8 cellular contexts compared by ENCODE assay signal in genomic region chr15:50907866-50908208, GRCh38. TPM values are rescaled to one million over a fixed set of nuclear protein-coding genes. Genes with fewer than 3 reads are reported as not detected.
DNase-seq lines count a peak whose midpoint lies in the region; ATAC-seq and TF ChIP-seq lines count a peak whose summit lies in the region.

No MANE protein-coding gene starts in this region.

- peak; percentile 63 for DNase-seq in NCI-H748 (lab: John Stamatoyannopoulos, UW; ENCODE audit: unreplicated experiment)
- no peak for DNase-seq in NCI-H748 treated with DMSO at 0.1 percent for 48 hours (lab: John Stamatoyannopoulos, UW)
- peak; percentile 58 for DNase-seq in OCI-LY7 (ENCODE audit: low spot score)
- peak; percentile 47 for DNase-seq in activated naive CD4-positive, alpha-beta T cell treated with anti-CD3 and anti-CD28 coated beads, Interleukin-2, amount 50 U/mL, for 16 hours
- peak; percentile 42 for DNase-seq in globus pallidus (ENCODE audit: low spot score)
- peak; percentile 33 for DNase-seq in progenitor cell of endocrine pancreas (ENCODE audit: low spot score, unreplicated experiment)

- peaks cover 5% of the 10 kb centered on the region for H3K4me1 Mint-ChIP-seq in progenitor cell of endocrine pancreas (ENCODE audit: low read depth)

- H3K4me1 ChIP-seq in OCI-LY7 (ENCODE audit: insufficient read depth, low read length, poor library complexity, severe bottlenecking): peaks cover 15% of the 10 kb centered on the region

- TF ChIP-seq CTCF in OCI-LY7 (conservative IDR thresholded peaks at IDR 0.05; ENCODE audit: low read length) (no peak), progenitor cell of endocrine pancreas (IDR thresholded peaks at IDR 0.05; ENCODE audit: unreplicated experiment) (no peak)

- peak overlapping the region; percentile 82 for H3K4me3 Mint-ChIP-seq in progenitor cell of endocrine pancreas (ENCODE audit: low read depth)

- H3K4me2 ChIP-seq in OCI-LY7 (ENCODE audit: low read length): peak overlapping the region; percentile 85

- H3K79me2 ChIP-seq in OCI-LY7 (ENCODE audit: insufficient read depth, low read depth, low read length): peaks cover 22% of the 10 kb centered on the region

- H3K27ac Mint-ChIP-seq in progenitor cell of endocrine pancreas: peak overlapping the region; percentile 97

- H2AFZ ChIP-seq in OCI-LY7 (ENCODE audit: low read length): peak overlapping the region; percentile 83

- no TSS peak for BruUV-seq in OCI-LY7 (replicated peaks; lab: Mats Ljungman, UMichigan)

- CTCF ChIA-PET in OCI-LY7 (lab: Charles Lee; ENCODE audit: unreplicated experiment): interaction anchor here (0.5 kb wide), 1 partner anchor 26 kb away, joined by 3 read pairs; no protein-coding TSS in a partner anchor

- no peaks in the 10 kb centered on the region for H3K36me3 Mint-ChIP-seq in progenitor cell of endocrine pancreas (ENCODE audit: insufficient read depth)

- no peaks in the 10 kb centered on the region for H3K9me2 ChIP-seq in OCI-LY7 (ENCODE audit: insufficient read depth, low read length)

- H3K9me3 ChIP-seq in OCI-LY7 (ENCODE audit: low read length): no peaks in the 10 kb centered on the region

- H3K36me3 ChIP-seq in OCI-LY7 (ENCODE audit: insufficient read depth, low read length): peaks cover 18% of the 10 kb centered on the region

- H3K27me3 Mint-ChIP-seq in progenitor cell of endocrine pancreas: no peaks in the 10 kb centered on the region

- peak overlapping the region; percentile 51 for H3K27ac ChIP-seq in OCI-LY7 (ENCODE audit: low read depth, low read length, poor library complexity, severe bottlenecking)

- no peaks in the 10 kb centered on the region for H3K9me3 Mint-ChIP-seq in progenitor cell of endocrine pancreas (ENCODE audit: low read depth)

- no peaks in the 10 kb centered on the region for H4K20me1 ChIP-seq in OCI-LY7 (ENCODE audit: insufficient read depth, low read length)

- ATAC-seq in HG03025 (IDR thresholded peaks at IDR 0.05; ENCODE audit: low FRiP score, unreplicated experiment) (peak; percentile 28), HG02623 (IDR thresholded peaks at IDR 0.05; ENCODE audit: unreplicated experiment) (no peak)

- POLR2A ChIA-PET in OCI-LY7 (lab: Charles Lee): interaction anchor here (0.5 kb wide), 1 partner anchor 273 kb away, joined by 3 read pairs; no protein-coding TSS in a partner anchor

- intact Hi-C loops in OCI-LY7 (cut with micrococcal nuclease; ENCODE audit: unreplicated experiment): loop anchor here (2.0 to 10.0 kb wide), 2 partner anchors 463 to 553 kb away; partner anchors contain the start of gene GABPB1

- H3K4me3 ChIP-seq in OCI-LY7 (ENCODE audit: low read depth, low read length, poor library complexity, severe bottlenecking): peak overlapping the region; percentile 94

RNA-seq across cellular contexts. Expression of gene AP4E1, which starts 0.6 kb away (rescaled TPM):
- 5.4 and 7.6 TPM in 2 replicates for total RNA-seq in OCI-LY7 (2014; rRNA removed; shearing (Covaris generic))
- total RNA-seq in OCI-LY7 (2022) (14.8 and 16.4 TPM in 2 replicates), progenitor cell of endocrine pancreas (10.5 TPM in 2 replicates)
